20 cellular contexts compared by ENCODE assay signal in the genomic region with DNA sequence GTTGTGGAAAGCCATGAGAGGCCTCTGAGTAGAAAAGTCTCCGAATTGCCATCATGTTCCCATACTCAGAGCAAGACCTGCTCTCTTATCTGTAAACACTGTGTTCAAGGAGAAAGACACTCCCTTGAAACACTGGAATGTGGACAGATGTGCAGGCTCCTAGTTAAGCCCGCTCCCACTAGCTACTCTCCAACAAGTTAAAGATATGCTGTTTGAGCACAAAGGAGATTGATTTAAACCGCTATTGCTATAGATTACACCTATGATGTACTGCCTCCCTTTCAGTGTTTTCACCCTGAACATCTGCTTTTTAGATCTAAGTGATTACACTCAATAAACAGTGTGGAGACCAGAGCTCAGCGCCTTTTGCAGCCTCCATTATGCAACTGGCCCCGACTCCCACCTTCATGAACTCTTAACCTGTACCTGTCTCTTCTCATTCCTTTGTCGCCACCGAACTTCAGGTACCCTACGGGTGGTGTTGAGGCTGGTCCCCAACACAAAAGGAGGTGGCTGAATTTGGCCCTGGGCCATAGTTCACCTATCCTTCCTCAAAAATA. TPM values are rescaled to one million over a fixed set of nuclear protein-coding genes. Genes with fewer than 3 reads are reported as not detected.
DNase-seq lines count a peak whose midpoint lies in the region; ATAC-seq, FAIRE-seq and TF ChIP-seq lines count a peak whose summit lies in the region.
"Had no signal": no experiment of that assay in that cellular context is flagged by ENCODE, and none has a peak within 500 bp of the region (broad histone marks: within the 10 kb centered on the region; RNA-seq: fewer than 3 reads in every experiment).

No MANE protein-coding gene starts in this region.

- CTCF ChIA-PET in HepG2 (lab: Yijun Ruan, JAX; ENCODE audit: low intra/inter-chr PET ratio, low total read pairs) = no interaction called here
- CTCF ChIA-PET in K562 (lab: Yijun Ruan, JAX; ENCODE audit: low intra/inter-chr PET ratio) = interaction anchor here (0.6 kb wide), 1 partner anchor 42 kb away, joined by 3 read pairs; no protein-coding TSS in a partner anchor
- CTCF ChIA-PET in activated naive CD4-positive, alpha-beta T cell treated with anti-CD3 and anti-CD28 coated beads, Interleukin-2, amount 10 ng/mL, durations not matched to agents 7 days and 5 days (lab: Charles Lee) = interaction anchor here (0.6 kb wide), 1 partner anchor 109 kb away, joined by 3 read pairs; no protein-coding TSS in a partner anchor

- H4K20me1 ChIP-seq in HepG2 (ENCODE audit: insufficient read depth, low read length) = no peaks in the 10 kb centered on the region
- H4K20me1 ChIP-seq in K562 (replicated peaks; ENCODE audit: control insufficient read depth, insufficient read depth, low read length) = no peaks in the 10 kb centered on the region

- no peak overlapping the region for H4K8ac ChIP-seq in trophoblast cell (ENCODE audit: low read depth, low read length)

- in situ Hi-C loops in HepG2 (cut with HindIII; ENCODE audit: extremely low pct_ligation_motif_present, low pct_unique_long_range_greater_than_20kb) = no loop called here
- in situ Hi-C loops in K562 (cut with MboI) = no loop called here

- H3K9ac ChIP-seq in HepG2 (ENCODE audit: insufficient read depth, low read depth, low read length) (no peak overlapping the region), K562 (ENCODE audit: insufficient read depth in 1 of 2, low read depth in 2 of 2, low read length in 2 of 2) (no peak overlapping the region), trophoblast cell (ENCODE audit: low read length) (no peak overlapping the region)
- H3K9ac ChIP-seq: GM23248 had no signal

- H3K79me1 ChIP-seq in trophoblast cell (ENCODE audit: low read length) = no peaks in the 10 kb centered on the region

- no peak overlapping the region for H4K12ac ChIP-seq in trophoblast cell (ENCODE audit: low read depth, low read length)

- H3K36me3 ChIP-seq in HepG2 (replicated peaks in 1 of 2; ENCODE audit: control insufficient read depth in 1 of 2, insufficient read depth in 2 of 2, low read length in 2 of 2) (peaks cover 2 to 29% of the 10 kb centered on the region in 2 experiments), right lobe of liver (peaks cover 0 to 30% (median 2%) of the 10 kb centered on the region in 4 donors), K562 (ENCODE audit: control insufficient read depth, insufficient read depth, low read length) (peaks cover 85% of the 10 kb centered on the region), trophoblast cell (ENCODE audit: control insufficient read depth in 1 of 2, insufficient read depth in 2 of 2, low read length in 2 of 2) (peaks cover 7 to 16% of the 10 kb centered on the region in 2 experiments)

- no peak overlapping the region for H2BK120ac ChIP-seq in trophoblast cell (ENCODE audit: insufficient read depth, low read length, poor library complexity)

- TF ChIP-seq POLR2A in HepG2 (IDR thresholded peaks at IDR 0.05; ENCODE audit: insufficient read depth in 1 of 2, low read depth in 2 of 2, low read length in 2 of 2) = no peak
- TF ChIP-seq POLR2A in right lobe of liver (IDR thresholded peaks at IDR 0.05) = no peak
- no peak for TF ChIP-seq POLR2A in K562 (conservative IDR thresholded peaks at IDR 0.05)

- H3K9me3 ChIP-seq in HepG2 (ENCODE audit: low read length) = no peaks in the 10 kb centered on the region
- H3K9me3 ChIP-seq in right lobe of liver = no peaks in the 10 kb centered on the region
- H3K9me3 ChIP-seq in K562 (replicated peaks; ENCODE audit: control insufficient read depth, insufficient read depth, low read depth, low read length) = no peaks in the 10 kb centered on the region
- H3K9me3 ChIP-seq in trophoblast cell (ENCODE audit: insufficient read depth, low read depth, low read length) = no peaks in the 10 kb centered on the region

- H2BK5ac ChIP-seq in trophoblast cell (ENCODE audit: low read depth, low read length, poor library complexity) = no peak overlapping the region

- no peaks in the 10 kb centered on the region for H3K79me2 ChIP-seq in HepG2 (ENCODE audit: insufficient read depth, low read length)
- no peaks in the 10 kb centered on the region; the same call in 2 of the 3 replicates for H3K79me2 ChIP-seq in K562 (ENCODE audit: control insufficient read depth, insufficient read depth, low read length)
- no peaks in the 10 kb centered on the region for H3K79me2 ChIP-seq in trophoblast cell (ENCODE audit: control insufficient read depth, insufficient read depth, low read length, poor library complexity)

- H3K4me1 Mint-ChIP-seq in activated naive CD4-positive, alpha-beta T cell treated with anti-CD3 and anti-CD28 coated beads, Interleukin-2, amount 10 ng/mL, durations not matched to agents 7 days and 5 days = no peaks in the 10 kb centered on the region
- H3K4me1 Mint-ChIP-seq: B cell had no signal

- H3K27me3 Mint-ChIP-seq in activated naive CD4-positive, alpha-beta T cell treated with anti-CD3 and anti-CD28 coated beads, Interleukin-2, amount 10 ng/mL, durations not matched to agents 7 days and 5 days = no peaks in the 10 kb centered on the region
- H3K27me3 Mint-ChIP-seq: B cell; CD4-positive, alpha-beta T cell had no signal

- H3K4me3 ChIP-seq in HepG2 (replicated peaks in 1 of 3; ENCODE audit: insufficient read depth in 1 of 3, low read depth in 2 of 3, low read length in 3 of 3) (no peak overlapping the region), right lobe of liver (no peak overlapping the region), K562 (no peak overlapping the region), trophoblast cell (ENCODE audit: low read depth, low read length) (no peak overlapping the region)
- H3K4me3 ChIP-seq: GM23248 had no signal

- no peaks in the 10 kb centered on the region for H3K9me3 Mint-ChIP-seq in activated naive CD4-positive, alpha-beta T cell treated with anti-CD3 and anti-CD28 coated beads, Interleukin-2, amount 10 ng/mL, durations not matched to agents 7 days and 5 days
- H3K9me3 Mint-ChIP-seq: CD4-positive, alpha-beta T cell had no signal

- H3K9me1 ChIP-seq in K562 (ENCODE audit: control insufficient read depth, insufficient read depth, low read length) = no peaks in the 10 kb centered on the region

- H3K14ac ChIP-seq in trophoblast cell (ENCODE audit: low read length) = no peak overlapping the region

- no peak for TF ChIP-seq CTCF in HepG2 (CRISPR knock-in tag; IDR thresholded peaks at IDR 0.05)
- TF ChIP-seq CTCF in right lobe of liver (IDR thresholded peaks at IDR 0.05) = no peak
- no peak for TF ChIP-seq CTCF in K562 (IDR thresholded peaks at IDR 0.05 in 2 of 3, conservative IDR thresholded peaks at IDR 0.05 in 1 of 3; ENCODE audit: insufficient read depth in 2 of 3, low read depth in 1 of 3, low read length in 3 of 3)

- no peak for TF ChIP-seq RAD21 in HepG2 (CRISPR knock-in tag; IDR thresholded peaks at IDR 0.05)
- no peak for TF ChIP-seq RAD21 in K562 (CRISPR knock-in tag; conservative IDR thresholded peaks at IDR 0.05 in 1 of 2, IDR thresholded peaks at IDR 0.05 in 1 of 2)

- no peak overlapping the region for H2AK5ac ChIP-seq in trophoblast cell (ENCODE audit: low read length)

- no peak overlapping the region for H3K4ac ChIP-seq in trophoblast cell (ENCODE audit: low read depth, low read length)

- H3K27me3 ChIP-seq in HepG2 (ENCODE audit: control insufficient read depth in 1 of 2, insufficient read depth in 2 of 2, low read length in 2 of 2) = no peaks in the 10 kb centered on the region
- no peaks in the 10 kb centered on the region for H3K27me3 ChIP-seq in right lobe of liver
- H3K27me3 ChIP-seq in K562 (ENCODE audit: control insufficient read depth in 2 of 2, insufficient read depth in 2 of 2, low read length in 2 of 2) = no peaks in the 10 kb centered on the region
- no peaks in the 10 kb centered on the region for H3K27me3 ChIP-seq in trophoblast cell (ENCODE audit: insufficient read depth, low read length)

- H3K4me1 ChIP-seq in HepG2 (ENCODE audit: insufficient read depth, low read length) (peaks cover 47% of the 10 kb centered on the region), right lobe of liver (no peaks in the 10 kb centered on the region), K562 (replicated peaks in 1 of 2; ENCODE audit: control insufficient read depth in 2 of 2, insufficient read depth in 2 of 2, low read length in 2 of 2) (peaks cover 0 to 15% of the 10 kb centered on the region in 2 experiments; a peak in 2 of 5 replicates), trophoblast cell (ENCODE audit: control insufficient read depth in 1 of 2, insufficient read depth in 2 of 2, low read length in 2 of 2) (no peaks in the 10 kb centered on the region)

- WGBS in HepG2 (ENCODE audit: low lambda C conversion rate) = 71% methylated on average over 8 of the region's 8 CpGs
- 96% methylated on average over 5 of the region's 8 CpGs for WGBS in right lobe of liver (ENCODE audit: insufficient coverage, low coverage, low lambda C conversion rate, missing lambda C conversion rate)
- WGBS in K562 (ENCODE audit: insufficient coverage, low coverage, missing lambda C conversion rate) = 71% methylated on average over 8 of the region's 8 CpGs
- no CpG with 5 or more reads among the region's 8 CpGs for WGBS in trophoblast cell (ENCODE audit: extremely low coverage, insufficient coverage, insufficient read length)

- peak overlapping the region; percentile 18; the same call in 1 of the 2 replicates for H3K4me2 ChIP-seq in HepG2 (ENCODE audit: low read depth, low read length)
- H3K4me2 ChIP-seq in K562 (ENCODE audit: insufficient read depth, low read length) = no peak overlapping the region; the same call in 1 of the 2 replicates
- no peak overlapping the region for H3K4me2 ChIP-seq in trophoblast cell (ENCODE audit: low read length)

- H3K18ac ChIP-seq in trophoblast cell (ENCODE audit: low read length) = no peak overlapping the region

- ATAC-seq in HepG2 = peak; percentile 60
- no peak for ATAC-seq in right lobe of liver
- ATAC-seq in K562 = peak; percentile 50
- ATAC-seq: HCT116 had no signal

- no peak overlapping the region for H3K23ac ChIP-seq in trophoblast cell (ENCODE audit: low read length)

- FAIRE-seq in HepG2 (lab: Jason Lieb, UNC) (no peak), K562 (lab: Jason Lieb, UNC) (no peak)
- FAIRE-seq: A204.1, G401.6, GM12891, H54 had no signal

- H3K36me3 Mint-ChIP-seq in activated naive CD4-positive, alpha-beta T cell treated with anti-CD3 and anti-CD28 coated beads, Interleukin-2, amount 10 ng/mL, durations not matched to agents 7 days and 5 days = peaks cover 31% of the 10 kb centered on the region

- POLR2A ChIA-PET in HepG2 (lab: Yijun Ruan, JAX) = interaction anchor here (0.7 kb wide), 1 partner anchor 10 kb away, joined by 3 read pairs; no protein-coding TSS in a partner anchor
- POLR2A ChIA-PET in K562 (lab: Yijun Ruan, JAX) = interaction anchor here (1.0 to 1.2 kb wide), 2 partner anchors 15 to 25 kb away, joined by 3 read pairs; no protein-coding TSS in a partner anchor

- H3K27ac Mint-ChIP-seq in activated naive CD4-positive, alpha-beta T cell treated with anti-CD3 and anti-CD28 coated beads, Interleukin-2, amount 10 ng/mL, durations not matched to agents 7 days and 5 days = no peak overlapping the region
- H3K27ac Mint-ChIP-seq: B cell; CD4-positive, alpha-beta T cell had no signal

- H2BK12ac ChIP-seq in trophoblast cell (ENCODE audit: low read length) = no peak overlapping the region

- BruUV-seq in HepG2 (replicated peaks; lab: Mats Ljungman, UMichigan) (no TSS peak), K562 (replicated peaks; lab: Mats Ljungman, UMichigan) (no TSS peak)

- DNase-seq in HepG2 (ENCODE audit: low spot score) = peak; percentile 47
- DNase-seq in right lobe of liver = no peak
- peak in 1 of 4 experiments; percentile 51 for DNase-seq in K562 (ENCODE audit: extremely low read depth in 1 of 4, low spot score in 3 of 4)
- DNase-seq in trophoblast cell = peak; percentile 8 to 46
- DNase-seq in NCI-H446 treated with DMSO at 0.1 percent for 48 hours (lab: John Stamatoyannopoulos, UW) = no peak
- DNase-seq in NCI-H748 (lab: John Stamatoyannopoulos, UW; ENCODE audit: unreplicated experiment) = no peak
- no peak for DNase-seq in activated naive CD4-positive, alpha-beta T cell treated with anti-CD3 and anti-CD28 coated beads, Interleukin-2, amount 10 ng/mL, durations not matched to agents 7 days and 5 days
- DNase-seq: C1 segment of cervical spinal cord; CD4-positive, alpha-beta T cell; DMS153; DMS79 treated with DMSO at 0.1 percent for 48 hours; EL had no signal

- TF ChIP-seq EP300 in HepG2 (IDR thresholded peaks at IDR 0.05; ENCODE audit: low read depth in 2 of 2, low read length in 2 of 2) = no peak
- TF ChIP-seq EP300 in HepG2 (CRISPR knock-in tag; IDR thresholded peaks at IDR 0.05; ENCODE audit: borderline replicate concordance) = no peak
- no peak for TF ChIP-seq EP300 in K562 (IDR thresholded peaks at IDR 0.05; ENCODE audit: low read length)

- no peak overlapping the region for H4K91ac ChIP-seq in trophoblast cell (ENCODE audit: low read depth, low read length)

- no peak overlapping the region for H3K4me3 Mint-ChIP-seq in activated naive CD4-positive, alpha-beta T cell treated with anti-CD3 and anti-CD28 coated beads, Interleukin-2, amount 10 ng/mL, durations not matched to agents 7 days and 5 days
- H3K4me3 Mint-ChIP-seq: B cell; CD4-positive, alpha-beta T cell had no signal

- H2AFZ ChIP-seq in HepG2 (ENCODE audit: low read length) (no peak overlapping the region), K562 (ENCODE audit: low read depth, low read length) (no peak overlapping the region), trophoblast cell (ENCODE audit: insufficient read depth, low read length, poor library complexity) (no peak overlapping the region)
- H2AFZ ChIP-seq: GM23248 had no signal

- H3K27ac ChIP-seq in HepG2 (ENCODE audit: extremely low read length, insufficient read depth, low read length) (peak overlapping the region; percentile 8), right lobe of liver (no peak overlapping the region), K562 (ENCODE audit: extremely low read depth, low read depth, low read length) (no peak overlapping the region), trophoblast cell (ENCODE audit: low read depth, low read length) (no peak overlapping the region)
- H3K27ac ChIP-seq: GM23248, HL-60 had no signal

- intact Hi-C loops in HepG2 (cut with micrococcal nuclease; ENCODE audit: unreplicated experiment) (no loop called here), right lobe of liver (cut with DNase I) (loop anchor here in 1 of 2 donors (5.0 kb wide), 1 partner anchor 35 kb away; no protein-coding TSS in a partner anchor), K562 (cut with micrococcal nuclease) (no loop called here)

RNA-seq across cellular contexts. Expression of a gene that starts 47.5 kb away (rescaled TPM):
- total RNA-seq in HepG2 (2016; rRNA removed; fragmentation: Illumina TruSeq; extraction: Trizol) = 39.7 and 55.4 TPM in 2 replicates
- total RNA-seq in HepG2 (2016; cell fraction: cytosol; rRNA removed; fragmentation: Illumina TruSeq; extraction: Trizol; ENCODE audit: low read depth) = 31.4 and 37.1 TPM in 2 replicates
- 37.5 and 55.7 TPM in 2 replicates for total RNA-seq in HepG2 (2016; cell fraction: insoluble cytoplasmic fraction; rRNA removed; fragmentation: Illumina TruSeq; extraction: Trizol)
- 23.4 and 26.2 TPM in 2 replicates for total RNA-seq in HepG2 (2016; cell fraction: membrane; rRNA removed; fragmentation: Illumina TruSeq; extraction: Trizol)
- 66.5 and 76.9 TPM in 2 replicates for total RNA-seq in HepG2 (2016; cell fraction: nucleus; rRNA removed; fragmentation: Illumina TruSeq; extraction: Trizol)
- polyA plus RNA-seq in HepG2 (2011; rRNA removed) = 40.1 and 53.5 TPM in 2 replicates
- 37.5 and 46.4 TPM in 2 replicates for polyA plus RNA-seq in HepG2 (2011; cell fraction: cytosol; rRNA removed)
- polyA plus RNA-seq in HepG2 (2011; cell fraction: nucleus; rRNA removed) = 19.8 and 20.7 TPM in 2 replicates
- 38.8 and 42.3 TPM in 2 replicates for polyA plus RNA-seq in HepG2 (2012)
- 2.8 and 3.1 TPM in 2 replicates for polyA plus RNA-seq in HepG2 (2016; cell fraction: cytosol; fragmentation: Illumina TruSeq; extraction: Trizol; ENCODE audit: low read depth)
- polyA plus RNA-seq in HepG2 (2016; cell fraction: insoluble cytoplasmic fraction; fragmentation: Illumina TruSeq; extraction: Trizol; ENCODE audit: low read depth) = 21.3 and 22.2 TPM in 2 replicates
- polyA plus RNA-seq in HepG2 (2016; cell fraction: membrane; fragmentation: Illumina TruSeq; extraction: Trizol; ENCODE audit: low read depth) = 6.3 and 7.1 TPM in 2 replicates
- polyA plus RNA-seq in HepG2 (2016; cell fraction: nucleus; fragmentation: Illumina TruSeq; extraction: Trizol; ENCODE audit: insufficient read depth, low read depth) = 47.4 and 49.5 TPM in 2 replicates
- polyA minus RNA-seq in HepG2 (2011; rRNA and poly(A)+ RNA removed; ENCODE audit: low replicate concordance) = 159 and 167 TPM in 2 replicates
- polyA minus RNA-seq in HepG2 (2011; cell fraction: cytosol; rRNA and poly(A)+ RNA removed) = 73.8 and 78.2 TPM in 2 replicates
- polyA minus RNA-seq in HepG2 (2011; cell fraction: nucleus; rRNA and poly(A)+ RNA removed) = 70.7 and 85.5 TPM in 2 replicates
- 10 to 100 TPM; 24.7 to 39.5 (median 36.8) TPM for total RNA-seq in right lobe of liver
- total RNA-seq in K562 (2011; cell fraction: chromatin; rRNA removed; ENCODE audit: low replicate concordance) = 63.8 and 96.7 TPM in 2 replicates
- 45.0 and 54.9 TPM in 2 replicates for total RNA-seq in K562 (2011; cell fraction: nucleolus; rRNA removed)
- total RNA-seq in K562 (2011; cell fraction: nucleoplasm; rRNA removed) = 78.2 and 94.0 TPM in 2 replicates
- total RNA-seq in K562 (2014; rRNA removed) = 13.9 and 15.1 TPM in 2 replicates
- 30.5 and 32.8 TPM in 2 replicates for total RNA-seq in K562 (2014; rRNA removed; fragmentation: Illumina TruSeq; extraction: Trizol)
- total RNA-seq in K562 (2015; rRNA removed; fragmentation: Illumina TruSeq; extraction: Trizol) = 29.3 and 31.1 TPM in 2 replicates
- 24.3 and 26.9 TPM in 2 replicates for total RNA-seq in K562 (2021)
- polyA plus RNA-seq in K562 (2011; rRNA removed) = 34.9 and 43.2 TPM in 2 replicates
- polyA plus RNA-seq in K562 (2011; cell fraction: cytosol; rRNA removed) = 28.7 and 45.6 TPM in 2 replicates
- 31.8 and 33.1 TPM in 2 replicates for polyA plus RNA-seq in K562 (2011; cell fraction: nucleus; rRNA removed)
- 18.4 and 21.3 TPM in 2 replicates for polyA plus RNA-seq in K562 (2012)
- polyA plus RNA-seq in K562 (2014; fragmentation: Illumina TruSeq; extraction: Trizol) = 26.0 and 33.7 TPM in 2 replicates
- polyA plus RNA-seq in K562 (2014; fragmentation: Nextera tagmentation; extraction: Ambion mirVana) = 10 to 100 TPM in 1 of 2 experiments, 1 to 10 TPM in 1; 8.5 to 12.1 TPM
- 15.8 and 16.6 TPM in 2 replicates for polyA plus RNA-seq in K562 (2014; rRNA removed)
- 100 and 105 TPM in 2 replicates for polyA minus RNA-seq in K562 (2011; rRNA and poly(A)+ RNA removed)
- polyA minus RNA-seq in K562 (2011; cell fraction: cytosol; rRNA and poly(A)+ RNA removed) = 25.8 and 36.3 TPM in 2 replicates
- polyA minus RNA-seq in K562 (2011; cell fraction: nucleus; rRNA and poly(A)+ RNA removed) = 44.7 and 68.2 TPM in 2 replicates
- polyA plus RNA-seq in trophoblast cell (2013) = 48.2 and 49.2 TPM in 2 replicates

RNA-seq across cellular contexts. Expression of a gene that starts 58.9 kb away (rescaled TPM):
- total RNA-seq in HepG2 (2016; rRNA removed; fragmentation: Illumina TruSeq; extraction: Trizol) (162 and 227 TPM in 2 replicates), right lobe of liver (10 to 100 TPM; 12.0 to 26.4 (median 20.3) TPM), K562 (2014; rRNA removed) (37.6 and 38.9 TPM in 2 replicates), K562 (2014; rRNA removed; fragmentation: Illumina TruSeq; extraction: Trizol) (78.0 and 89.1 TPM in 2 replicates), K562 (2015; rRNA removed; fragmentation: Illumina TruSeq; extraction: Trizol) (42.2 and 46.7 TPM in 2 replicates), K562 (2021) (46.9 and 48.8 TPM in 2 replicates)
- total RNA-seq in HepG2 (2016; cell fraction: cytosol; rRNA removed; fragmentation: Illumina TruSeq; extraction: Trizol; ENCODE audit: low read depth) = 53.8 and 56.6 TPM in 2 replicates
- total RNA-seq in HepG2 (2016; cell fraction: insoluble cytoplasmic fraction; rRNA removed; fragmentation: Illumina TruSeq; extraction: Trizol) = 167 and 237 TPM in 2 replicates
- 106 and 117 TPM in 2 replicates for total RNA-seq in HepG2 (2016; cell fraction: membrane; rRNA removed; fragmentation: Illumina TruSeq; extraction: Trizol)
- total RNA-seq in HepG2 (2016; cell fraction: nucleus; rRNA removed; fragmentation: Illumina TruSeq; extraction: Trizol) = 61.8 and 66.6 TPM in 2 replicates
- polyA plus RNA-seq in HepG2 (2011; rRNA removed) (19.9 and 32.0 TPM in 2 replicates), K562 (2011; rRNA removed) (42.5 and 70.7 TPM in 2 replicates), K562 (2014; fragmentation: Illumina TruSeq; extraction: Trizol) (53.8 and 57.9 TPM in 2 replicates), K562 (2014; fragmentation: Nextera tagmentation; extraction: Ambion mirVana) (10 to 100 TPM; 23.2 to 29.8 TPM), K562 (2014; rRNA removed) (42.3 and 43.6 TPM in 2 replicates)
- 14.6 and 17.1 TPM in 2 replicates for polyA plus RNA-seq in HepG2 (2011; cell fraction: cytosol; rRNA removed)
- 5.7 and 8.6 TPM in 2 replicates for polyA plus RNA-seq in HepG2 (2011; cell fraction: nucleus; rRNA removed)
- 37.5 and 38.0 TPM in 2 replicates for polyA plus RNA-seq in HepG2 (2012)
- polyA plus RNA-seq in HepG2 (2016; cell fraction: cytosol; fragmentation: Illumina TruSeq; extraction: Trizol; ENCODE audit: low read depth) = 41.8 and 48.7 TPM in 2 replicates
- 146 and 166 TPM in 2 replicates for polyA plus RNA-seq in HepG2 (2016; cell fraction: insoluble cytoplasmic fraction; fragmentation: Illumina TruSeq; extraction: Trizol; ENCODE audit: low read depth)
- 62.0 and 63.7 TPM in 2 replicates for polyA plus RNA-seq in HepG2 (2016; cell fraction: membrane; fragmentation: Illumina TruSeq; extraction: Trizol; ENCODE audit: low read depth)
- polyA plus RNA-seq in HepG2 (2016; cell fraction: nucleus; fragmentation: Illumina TruSeq; extraction: Trizol; ENCODE audit: insufficient read depth, low read depth) = 65.5 and 72.3 TPM in 2 replicates
- polyA minus RNA-seq in HepG2 (2011; rRNA and poly(A)+ RNA removed; ENCODE audit: low replicate concordance) = 6.1 and 7.3 TPM in 2 replicates
- 19.1 and 19.5 TPM in 2 replicates for polyA minus RNA-seq in HepG2 (2011; cell fraction: cytosol; rRNA and poly(A)+ RNA removed)
- 20.9 and 21.8 TPM in 2 replicates for polyA minus RNA-seq in HepG2 (2011; cell fraction: nucleus; rRNA and poly(A)+ RNA removed)
- total RNA-seq in K562 (2011; cell fraction: chromatin; rRNA removed; ENCODE audit: low replicate concordance) = 8.0 and 35.8 TPM in 2 replicates
- 3.3 and 5.7 TPM in 2 replicates for total RNA-seq in K562 (2011; cell fraction: nucleolus; rRNA removed)
- 8.6 and 9.2 TPM in 2 replicates for total RNA-seq in K562 (2011; cell fraction: nucleoplasm; rRNA removed)
- 9.6 and 20.6 TPM in 2 replicates for polyA plus RNA-seq in K562 (2011; cell fraction: cytosol; rRNA removed)
- 6.0 and 11.1 TPM in 2 replicates for polyA plus RNA-seq in K562 (2011; cell fraction: nucleus; rRNA removed)
- 32.7 and 33.7 TPM in 2 replicates for polyA plus RNA-seq in K562 (2012)
- polyA minus RNA-seq in K562 (2011; rRNA and poly(A)+ RNA removed) = 45.3 and 51.5 TPM in 2 replicates
- 16.8 and 20.3 TPM in 2 replicates for polyA minus RNA-seq in K562 (2011; cell fraction: cytosol; rRNA and poly(A)+ RNA removed)
- 9.7 and 16.2 TPM in 2 replicates for polyA minus RNA-seq in K562 (2011; cell fraction: nucleus; rRNA and poly(A)+ RNA removed)
- 25.7 and 26.2 TPM in 2 replicates for polyA plus RNA-seq in trophoblast cell (2013)

Comparison
In these comparisons a context has a peak if more than half of its experiments do, and no peak if none do; other contexts are left out.
1. ATAC-seq: peak in HepG2 (single experiment) and K562 (single experiment); none in right lobe of liver (0 of 4).
2. DNase-seq: peak in HepG2 (single experiment) and trophoblast cell (2 of 2); none in right lobe of liver (0 of 3), NCI-H446 treated with DMSO at 0.1 percent for 48 hours (single experiment), NCI-H748 (single experiment) and activated naive CD4-positive, alpha-beta T cell treated with anti-CD3 and anti-CD28 coated beads, Interleukin-2, amount 10 ng/mL, durations not matched to agents 7 days and 5 days (single experiment).